ENCODE assay signal across 9 cellular contexts in the genomic region with DNA sequence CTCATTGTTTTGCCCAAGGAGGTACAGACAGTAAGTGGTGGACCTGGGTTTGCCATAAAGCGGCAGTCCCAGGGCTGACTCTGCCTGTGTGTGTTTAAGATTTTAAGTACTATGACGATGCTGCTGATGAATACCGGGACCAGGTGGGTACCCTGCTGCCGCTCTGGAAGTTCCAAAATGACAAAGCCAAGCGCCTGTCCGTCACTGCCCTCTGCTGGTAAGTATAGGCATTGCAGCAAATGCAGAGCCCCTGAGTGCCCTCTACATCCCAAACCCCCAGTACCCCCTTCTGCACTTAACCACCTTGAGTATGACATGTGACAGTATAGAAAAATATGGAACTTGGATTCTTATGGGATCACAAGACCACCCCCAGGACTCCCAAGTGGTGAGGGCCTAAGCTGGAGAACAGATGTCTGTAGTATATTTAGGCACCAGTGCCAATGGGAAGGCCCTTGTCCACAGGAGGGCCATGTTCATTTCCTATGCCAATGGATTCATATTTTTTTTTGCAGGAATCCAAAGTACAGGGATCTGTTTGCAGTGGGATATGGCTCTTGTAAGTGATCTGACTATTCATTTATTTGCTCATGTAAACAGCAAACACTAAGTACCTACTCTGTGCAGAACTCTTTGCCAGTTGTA. TPM values are rescaled to one million over a fixed set of nuclear protein-coding genes. Genes with fewer than 3 reads are reported as not detected.
DNase-seq lines count a peak whose midpoint lies in the region; ATAC-seq and TF ChIP-seq lines count a peak whose summit lies in the region.
"Had no signal": no experiment of that assay in that cellular context is flagged by ENCODE, and none has a peak within 500 bp of the region (broad histone marks: within the 10 kb centered on the region; RNA-seq: fewer than 3 reads in every experiment).

No MANE protein-coding gene starts in this region.

- H3K27ac Mint-ChIP-seq in Calu3 (ENCODE audit: unreplicated experiment) = no peak overlapping the region
- H3K27ac Mint-ChIP-seq in activated T-helper 1 cell treated with anti-CD3 and anti-CD28 coated beads, Interleukin-12 subunit alpha, Interleukin-12 subunit beta, Interleukin-2, Interleukin-4 antibody, amounts not matched to agents 30 ng/mL and 10 ng/mL and 1 ng/mL, durations not matched to agents 14 hours and 24 hours and 36 hours = peak overlapping the region; percentile 19

- H3K4me1 ChIP-seq in Peyer's patch = no peaks in the 10 kb centered on the region

- intact Hi-C loops in Calu3 (cut with micrococcal nuclease; ENCODE audit: unreplicated experiment) = loop anchor here (1.0 kb wide), 1 partner anchor 63 kb away; no protein-coding TSS in a partner anchor
- intact Hi-C loops in activated T-helper 1 cell treated with anti-CD3 and anti-CD28 coated beads, Interleukin-12 subunit alpha, Interleukin-12 subunit beta, Interleukin-2, Interleukin-4 antibody, amounts not matched to agents 30 ng/mL and 10 ng/mL and 1 ng/mL, durations not matched to agents 14 hours and 24 hours and 36 hours (cut with micrococcal nuclease) = loop anchor here (1.0 to 5.0 kb wide), 8 partner anchors 22 to 172 kb away; a partner anchor contains a TSS

- H3K27ac ChIP-seq in Peyer's patch = no peak overlapping the region
- H3K27ac ChIP-seq: SK-N-MC had no signal

- TF ChIP-seq POLR2A in Peyer's patch (IDR thresholded peaks at IDR 0.05) = no peak

- no peaks in the 10 kb centered on the region for H3K27me3 ChIP-seq in Peyer's patch

- CTCF ChIA-PET in Calu3 (lab: Charles Lee) = interaction anchor here (1.3 kb wide), 1 partner anchor 97 kb away, joined by 5 read pairs; no protein-coding TSS in a partner anchor

- H3K4me3 Mint-ChIP-seq in Calu3 (ENCODE audit: low read depth, unreplicated experiment) = no peak overlapping the region
- H3K4me3 Mint-ChIP-seq in activated T-helper 1 cell treated with anti-CD3 and anti-CD28 coated beads, Interleukin-12 subunit alpha, Interleukin-12 subunit beta, Interleukin-2, Interleukin-4 antibody, amounts not matched to agents 30 ng/mL and 10 ng/mL and 1 ng/mL, durations not matched to agents 14 hours and 24 hours and 36 hours = no peak overlapping the region

- H3K9me3 ChIP-seq in Peyer's patch = no peaks in the 10 kb centered on the region

- no peaks in the 10 kb centered on the region for H3K36me3 Mint-ChIP-seq in Calu3 (ENCODE audit: insufficient read depth, unreplicated experiment)
- H3K36me3 Mint-ChIP-seq in activated T-helper 1 cell treated with anti-CD3 and anti-CD28 coated beads, Interleukin-12 subunit alpha, Interleukin-12 subunit beta, Interleukin-2, Interleukin-4 antibody, amounts not matched to agents 30 ng/mL and 10 ng/mL and 1 ng/mL, durations not matched to agents 14 hours and 24 hours and 36 hours (ENCODE audit: low read depth) = no peaks in the 10 kb centered on the region

- no peaks in the 10 kb centered on the region for H3K9me3 Mint-ChIP-seq in Calu3 (ENCODE audit: low read depth, unreplicated experiment)
- H3K9me3 Mint-ChIP-seq in activated T-helper 1 cell treated with anti-CD3 and anti-CD28 coated beads, Interleukin-12 subunit alpha, Interleukin-12 subunit beta, Interleukin-2, Interleukin-4 antibody, amounts not matched to agents 30 ng/mL and 10 ng/mL and 1 ng/mL, durations not matched to agents 14 hours and 24 hours and 36 hours = no peaks in the 10 kb centered on the region

- H3K4me1 Mint-ChIP-seq in Calu3 (ENCODE audit: low read depth, unreplicated experiment) = no peaks in the 10 kb centered on the region
- peaks cover 4% of the 10 kb centered on the region for H3K4me1 Mint-ChIP-seq in activated T-helper 1 cell treated with anti-CD3 and anti-CD28 coated beads, Interleukin-12 subunit alpha, Interleukin-12 subunit beta, Interleukin-2, Interleukin-4 antibody, amounts not matched to agents 30 ng/mL and 10 ng/mL and 1 ng/mL, durations not matched to agents 14 hours and 24 hours and 36 hours (ENCODE audit: low read depth)

- TF ChIP-seq CTCF in Calu3 (IDR thresholded peaks at IDR 0.05; ENCODE audit: unreplicated experiment) = peak; percentile 80
- TF ChIP-seq CTCF in Peyer's patch (IDR thresholded peaks at IDR 0.05) = peak; percentile 57 to 96 (median 87)
- TF ChIP-seq CTCF in foreskin fibroblast (IDR thresholded peaks at IDR 0.05; ENCODE audit: low read depth, low read length) = peak; percentile 98

- BruUV-seq in Calu3 (replicated peaks; lab: Mats Ljungman, UMichigan) = no TSS peak

- ATAC-seq in HG02981 (IDR thresholded peaks at IDR 0.05; ENCODE audit: unreplicated experiment) = no peak

- H3K4me3 ChIP-seq in Peyer's patch (no peak overlapping the region), foreskin fibroblast (ENCODE audit: low read depth in 1 of 2, low read length in 2 of 2) (no peak overlapping the region)
- H3K4me3 ChIP-seq: SK-N-MC had no signal

- H3K36me3 ChIP-seq in Peyer's patch = no peaks in the 10 kb centered on the region

- DNase-seq in Calu3 (peak; percentile 60), HK-2 (ENCODE audit: unreplicated experiment) (peak; percentile 45), Peyer's patch (peak in 2 of 3 donors; percentile 44 to 85), foreskin fibroblast (peak; percentile 10 to 65), pons (ENCODE audit: low spot score) (peak; percentile 55), ureter (ENCODE audit: low spot score) (peak; percentile 65)
- DNase-seq in activated T-helper 1 cell treated with anti-CD3 and anti-CD28 coated beads, Interleukin-12 subunit alpha, Interleukin-12 subunit beta, Interleukin-2, Interleukin-4 antibody, amounts not matched to agents 30 ng/mL and 10 ng/mL and 1 ng/mL, durations not matched to agents 14 hours and 24 hours and 36 hours (ENCODE audit: low spot score) = peak; percentile 65

- H3K27me3 Mint-ChIP-seq in Calu3 (ENCODE audit: unreplicated experiment) = peaks cover 82% of the 10 kb centered on the region
- H3K27me3 Mint-ChIP-seq in activated T-helper 1 cell treated with anti-CD3 and anti-CD28 coated beads, Interleukin-12 subunit alpha, Interleukin-12 subunit beta, Interleukin-2, Interleukin-4 antibody, amounts not matched to agents 30 ng/mL and 10 ng/mL and 1 ng/mL, durations not matched to agents 14 hours and 24 hours and 36 hours (ENCODE audit: insufficient read depth) = peaks cover 12% of the 10 kb centered on the region

RNA-seq across cellular contexts. Expression of a gene that starts 22.0 kb away (rescaled TPM):
- total RNA-seq in Calu3 (2022) (not detected in 2 replicates), Peyer's patch (1 to 10 TPM in 2 of 4 donors, not detected in 2; 1.8 to 3.3 TPM), ureter (0.36 TPM)
- total RNA-seq in activated T-helper 1 cell treated with anti-CD3 and anti-CD28 coated beads, Interleukin-12 subunit alpha, Interleukin-12 subunit beta, Interleukin-2, Interleukin-4 antibody, amounts not matched to agents 30 ng/mL and 10 ng/mL and 1 ng/mL, durations not matched to agents 14 hours and 24 hours and 36 hours = not detected in 2 replicates

RNA-seq across cellular contexts. Expression of a gene that starts 42.1 kb away (rescaled TPM):
- total RNA-seq in Calu3 (2022) = not detected in 2 replicates
- total RNA-seq in Peyer's patch = not detected
- not detected in 2 replicates for total RNA-seq in activated T-helper 1 cell treated with anti-CD3 and anti-CD28 coated beads, Interleukin-12 subunit alpha, Interleukin-12 subunit beta, Interleukin-2, Interleukin-4 antibody, amounts not matched to agents 30 ng/mL and 10 ng/mL and 1 ng/mL, durations not matched to agents 14 hours and 24 hours and 36 hours
- total RNA-seq in ureter = not detected

RNA-seq across cellular contexts. Expression of a gene that starts 42.4 kb away (rescaled TPM):
- total RNA-seq in Calu3 (2022) (10.3 and 13.1 TPM in 2 replicates), Peyer's patch (10 to 100 TPM in 2 of 4 donors, 1 to 10 TPM in 2; 6.0 to 13.2 (median 9.5) TPM), ureter (22.3 TPM)
- total RNA-seq in activated T-helper 1 cell treated with anti-CD3 and anti-CD28 coated beads, Interleukin-12 subunit alpha, Interleukin-12 subunit beta, Interleukin-2, Interleukin-4 antibody, amounts not matched to agents 30 ng/mL and 10 ng/mL and 1 ng/mL, durations not matched to agents 14 hours and 24 hours and 36 hours = 14.7 and 16.5 TPM in 2 replicates
